3 cellular contexts compared by ENCODE assay signal in genomic region chr10:123750901-123751300, GRCh38.
"Had no signal": no experiment of that assay in that cellular context is flagged by ENCODE, and none has a peak within 500 bp of the region (broad histone marks: within the 10 kb centered on the region; RNA-seq: fewer than 3 reads in every experiment).

No MANE protein-coding gene starts in this region.

- ATAC-seq: GM12878 had no signal

- H3K4me3 ChIP-seq: GM12878 had no signal

- DNase-seq: GDM1, GF-D8 had no signal
